ENCODE assay signal across 1 cellular context in genomic region chr14:75283162-75283883, GRCh38.
TF ChIP-seq lines count a peak whose summit lies in the region.

No MANE protein-coding gene starts in this region.

TF ChIP-seq in GM23338, 12 proteins besides CTCF, POLR2A, EP300 and RAD21 (continued from another document):
- TF ChIP-seq ZNF462 (CRISPR knock-in tag; IDR thresholded peaks at IDR 0.05), result no peak
- TF ChIP-seq ZNF114 (CRISPR knock-in tag; IDR thresholded peaks at IDR 0.05), result no peak
- TF ChIP-seq REST (IDR thresholded peaks at IDR 0.05; ENCODE audit: unreplicated experiment), result no peak
- no peak for TF ChIP-seq POLR2AphosphoS5 (IDR thresholded peaks at IDR 0.05; ENCODE audit: low read depth)
